In the genomic region with DNA sequence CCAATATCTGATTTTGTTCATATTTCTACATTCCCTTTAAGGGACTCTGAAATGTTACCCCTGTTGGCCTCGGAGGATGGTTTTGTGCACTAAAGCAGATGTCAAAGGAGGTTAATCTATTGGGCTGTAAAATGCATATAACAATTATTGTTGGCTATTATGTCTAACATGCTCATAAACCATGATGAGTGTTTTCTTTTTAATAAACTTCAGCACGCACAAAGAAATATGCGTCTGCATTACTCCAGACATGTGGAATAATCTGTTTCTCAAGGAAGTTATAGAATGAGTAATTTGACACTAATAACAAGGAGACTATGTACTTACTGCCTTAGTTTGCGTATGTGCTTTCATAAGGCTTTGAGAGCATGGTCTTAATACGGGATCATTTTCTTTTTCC, we compare ENCODE assay signal across 15 cellular contexts.
A peak's percentile ranks its signal among the peaks of the same experiment; 100 is the strongest.
DNase-seq lines count a peak whose midpoint lies in the region; ATAC-seq and TF ChIP-seq lines count a peak whose summit lies in the region.
"Had no signal": no experiment of that assay in that cellular context is flagged by ENCODE, and none has a peak within 500 bp of the region (broad histone marks: within the 10 kb centered on the region; RNA-seq: fewer than 3 reads in every experiment).

No MANE protein-coding gene starts in this region.

- H3K27ac ChIP-seq in HUES6 (ENCODE audit: low read depth, low read length) (0 out of 2 replicates have a peak overlapping the region, but pooled peaks have one; percentile 37), WERI-Rb-1 (peak overlapping the region; percentile 80), gastrocnemius medialis (peak overlapping the region; percentile 18 to 49 (median 28))
- H3K27ac ChIP-seq: 22Rv1, GM23248, HL-60 had no signal

- no peaks in the 10 kb centered on the region for H3K9me3 ChIP-seq in HUES6 (ENCODE audit: control insufficient read depth, insufficient read depth, low read depth, low read length)
- no peaks in the 10 kb centered on the region for H3K9me3 ChIP-seq in WERI-Rb-1 (ENCODE audit: severe bottlenecking)
- no peaks in the 10 kb centered on the region for H3K9me3 ChIP-seq in gastrocnemius medialis
- H3K9me3 ChIP-seq: Caco-2 had no signal

- no peak for ATAC-seq in gastrocnemius medialis

- H3K27me3 Mint-ChIP-seq in activated CD4-positive, alpha-beta memory T cell treated with anti-CD3 and anti-CD28 coated beads, Interleukin-2, amount 10 ng/mL, durations not matched to agents 7 days and 5 days = no peaks in the 10 kb centered on the region
- H3K27me3 Mint-ChIP-seq: CD8-positive, alpha-beta memory T cell had no signal

- CTCF ChIA-PET in activated CD4-positive, alpha-beta memory T cell treated with anti-CD3 and anti-CD28 coated beads, Interleukin-2, amount 10 ng/mL, durations not matched to agents 7 days and 5 days (lab: Charles Lee) = no interaction called here

- H3K4me1 ChIP-seq in HUES6 (ENCODE audit: control insufficient read depth, insufficient read depth, low read length) (no peaks in the 10 kb centered on the region), gastrocnemius medialis (peaks cover 9 to 11% of the 10 kb centered on the region in 2 donors)

- POLR2A ChIA-PET in activated CD4-positive, alpha-beta memory T cell treated with anti-CD3 and anti-CD28 coated beads, Interleukin-2, amount 10 ng/mL, durations not matched to agents 7 days and 5 days (lab: Charles Lee) = no interaction called here

- in situ Hi-C loops in gastrocnemius medialis (cut with MboI; ENCODE audit: low sequenced_read_pairs in 4 of 4) = loop anchor here in 1 of 4 donors (25.0 kb wide), 1 partner anchor 332 kb away; no protein-coding TSS in a partner anchor

- no peak overlapping the region for H3K27ac Mint-ChIP-seq in activated CD4-positive, alpha-beta memory T cell treated with anti-CD3 and anti-CD28 coated beads, Interleukin-2, amount 10 ng/mL, durations not matched to agents 7 days and 5 days

- H3K36me3 ChIP-seq in HUES6 (ENCODE audit: control insufficient read depth, insufficient read depth, low read length) (peaks cover 96% of the 10 kb centered on the region), WERI-Rb-1 (peaks cover 97% of the 10 kb centered on the region), gastrocnemius medialis (peaks cover 8 to 91% of the 10 kb centered on the region in 2 donors), H7 (replicated peaks; ENCODE audit: control insufficient read depth, insufficient read depth, low read length) (peaks cover 37% of the 10 kb centered on the region)

- DNase-seq in DMS79 treated with DMSO at 0.1 percent for 48 hours (lab: John Stamatoyannopoulos, UW) = peak; percentile 33
- no peak for DNase-seq in DMS79 (lab: John Stamatoyannopoulos, UW)
- DNase-seq in WERI-Rb-1 = no peak
- DNase-seq in gastrocnemius medialis = no peak
- DNase-seq in CD1c-positive myeloid dendritic cell (ENCODE audit: extremely low spot score) = no peak
- no peak for DNase-seq in activated CD4-positive, alpha-beta memory T cell treated with anti-CD3 and anti-CD28 coated beads, Interleukin-2, amount 10 ng/mL, durations not matched to agents 7 days and 5 days
- DNase-seq in H7 = no peak
- DNase-seq: Caco-2; CD8-positive, alpha-beta memory T cell; GM23248; H9 had no signal

- no peak overlapping the region for H3K4me3 ChIP-seq in HUES6 (ENCODE audit: low read depth, low read length)
- no peak overlapping the region for H3K4me3 ChIP-seq in WERI-Rb-1 (ENCODE audit: low read depth, low read length)
- no peak overlapping the region for H3K4me3 ChIP-seq in gastrocnemius medialis
- H3K4me3 ChIP-seq in H7 (ENCODE audit: insufficient read depth, low read depth, low read length) = no peak overlapping the region
- H3K4me3 ChIP-seq: GM23248 had no signal

- no peak overlapping the region for H3K9ac ChIP-seq in HUES6 (ENCODE audit: low read length)
- H3K9ac ChIP-seq: GM23248 had no signal

- no peak for TF ChIP-seq POLR2A in gastrocnemius medialis (IDR thresholded peaks at IDR 0.05)

- TF ChIP-seq CTCF in WERI-Rb-1 (IDR thresholded peaks at IDR 0.05; ENCODE audit: low read depth, low read length) (no peak), gastrocnemius medialis (IDR thresholded peaks at IDR 0.05 in 4 of 5, conservative IDR thresholded peaks at IDR 0.05 in 1 of 5) (no peak)

- no peak overlapping the region for H3K4me3 Mint-ChIP-seq in activated CD4-positive, alpha-beta memory T cell treated with anti-CD3 and anti-CD28 coated beads, Interleukin-2, amount 10 ng/mL, durations not matched to agents 7 days and 5 days
- H3K4me3 Mint-ChIP-seq: CD14-positive monocyte; CD8-positive, alpha-beta memory T cell; H9 had no signal

- H3K27me3 ChIP-seq in HUES6 (ENCODE audit: control insufficient read depth, insufficient read depth, low read length) (no peaks in the 10 kb centered on the region), WERI-Rb-1 (ENCODE audit: insufficient read depth, low read depth, severe bottlenecking) (no peaks in the 10 kb centered on the region), gastrocnemius medialis (no peaks in the 10 kb centered on the region), H7 (ENCODE audit: control insufficient read depth, insufficient read depth, low read length) (no peaks in the 10 kb centered on the region)

- H3K36me3 Mint-ChIP-seq in activated CD4-positive, alpha-beta memory T cell treated with anti-CD3 and anti-CD28 coated beads, Interleukin-2, amount 10 ng/mL, durations not matched to agents 7 days and 5 days (ENCODE audit: low read depth) = peaks cover 79% of the 10 kb centered on the region

- H3K4me1 Mint-ChIP-seq in activated CD4-positive, alpha-beta memory T cell treated with anti-CD3 and anti-CD28 coated beads, Interleukin-2, amount 10 ng/mL, durations not matched to agents 7 days and 5 days = no peaks in the 10 kb centered on the region
- H3K4me1 Mint-ChIP-seq: CD14-positive monocyte, H9 had no signal

- intact Hi-C loops in gastrocnemius medialis (cut with DNase I; ENCODE audit: low total_unique reads) = no loop called here

- no peaks in the 10 kb centered on the region for H3K9me3 Mint-ChIP-seq in activated CD4-positive, alpha-beta memory T cell treated with anti-CD3 and anti-CD28 coated beads, Interleukin-2, amount 10 ng/mL, durations not matched to agents 7 days and 5 days
- H3K9me3 Mint-ChIP-seq: CD14-positive monocyte; CD8-positive, alpha-beta memory T cell; H9 had no signal

Comparison
In these comparisons a context has a peak if more than half of its experiments do, and no peak if none do; other contexts are left out.
1. H3K27ac ChIP-seq: peak in every context shown above with its lines; median percentile 80 in WERI-Rb-1; 37 in HUES6; 28 in gastrocnemius medialis.